21 cellular contexts compared by ENCODE assay signal in genomic region chr6:39755231-39755630, GRCh38. TPM values are rescaled to one million over a fixed set of nuclear protein-coding genes. Genes with fewer than 3 reads are reported as not detected.
"Had no signal": no experiment of that assay in that cellular context is flagged by ENCODE, and none has a peak within 500 bp of the region (broad histone marks: within the 10 kb centered on the region; RNA-seq: fewer than 3 reads in every experiment).

No MANE protein-coding gene starts in this region.

- H3K4me3 ChIP-seq: adrenal gland, body of pancreas, lung, tibial nerve, uterus had no signal

- DNase-seq: activated CD4-positive, alpha-beta T cell treated with anti-CD3 and anti-CD28 coated beads, Interleukin-2, amount 50 U/mL, for 1 hour; activated effector memory CD4-positive, alpha-beta T cell treated with anti-CD3 and anti-CD28 coated beads, Interleukin-2, amount 50 U/mL, for 16 hours; activated naive CD4-positive, alpha-beta T cell treated with anti-CD3 and anti-CD28 coated beads, Interleukin-2, amount 50 U/mL, for 16 hours; activated T-cell treated with anti-CD3 and anti-CD28 coated beads, Interleukin-2, amount 50 U/mL, for 72 hours; effector CD4-positive, alpha-beta T cell; hypothalamus; kidney; retina; stimulated activated CD4-positive, alpha-beta T cell treated with anti-CD3 and anti-CD28 coated beads, Interleukin-12 subunit alpha, Interleukin-12 subunit beta, amount 100 ng/mL, for 4 hours; stimulated activated CD4-positive, alpha-beta T cell treated with anti-CD3 and anti-CD28 coated beads, Interleukin-1b, Interleukin-23, amount 100 ng/mL, for 48 hours; stimulated activated CD8-positive, alpha-beta memory T cell treated with anti-CD3 and anti-CD28 coated beads, Interleukin-4, amount 100 ng/mL, for 48 hours; stimulated activated naive CD4-positive, alpha-beta T cell; T1000 had no signal

RNA-seq across cellular contexts. Expression of gene KIF6, which starts 30.0 kb away (rescaled TPM):
- total RNA-seq: body of pancreas; natural killer cell treated with Interleukin-12 subunit alpha and Interleukin-12 subunit beta and Interleukin-15 and Interleukin-18, amount 100 ng/mL, for 72 hours had no signal

RNA-seq across cellular contexts. Expression of gene DAAM2, which starts 36.9 kb away (rescaled TPM):
- total RNA-seq: activated CD8-positive, alpha-beta memory T cell treated with anti-CD3 and anti-CD28 coated beads for 36 hours; activated T-cell treated with anti-CD3 and anti-CD28 coated beads, Interleukin-2, amount 50 U/mL, for 72 hours; natural killer cell treated with Interleukin-12 subunit alpha and Interleukin-12 subunit beta and Interleukin-15 and Interleukin-18, amount 100 ng/mL, for 72 hours; T-helper 1 cell treated with Interleukin-12 subunit alpha and Interleukin-12 subunit beta and Interleukin-4 antibody, amounts not matched to agents 30 ng/mL and 1 ng/mL, for 36 hours had no signal
